Comparison of ENCODE assay signal across 17 cellular contexts in genomic region chr3:186220365-186220764, GRCh38.
DNase-seq lines count a peak whose midpoint lies in the region; ATAC-seq and TF ChIP-seq lines count a peak whose summit lies in the region.
"Had no signal": no experiment of that assay in that cellular context is flagged by ENCODE, and none has a peak within 500 bp of the region (broad histone marks: within the 10 kb centered on the region; RNA-seq: fewer than 3 reads in every experiment).

No MANE protein-coding gene starts in this region.

- POLR2A ChIA-PET in activated CD8-positive, alpha-beta T cell treated with anti-CD3 and anti-CD28 coated beads for 36 hours (lab: Charles Lee): no interaction called here
- POLR2A ChIA-PET in activated CD8-positive, alpha-beta T cell treated with anti-CD3 and anti-CD28 coated beads, Interleukin-2, amount 10 ng/mL, durations not matched to agents 7 days and 5 days (lab: Charles Lee): no interaction called here

- H3K9me3 ChIP-seq in trophoblast cell (ENCODE audit: insufficient read depth, low read depth, low read length): no peaks in the 10 kb centered on the region
- H3K9me3 ChIP-seq: upper lobe of right lung had no signal

- no peak overlapping the region for H2AK5ac ChIP-seq in trophoblast cell (ENCODE audit: low read length)

- no peak overlapping the region for H2BK5ac ChIP-seq in trophoblast cell (ENCODE audit: low read depth, low read length, poor library complexity)

- TF ChIP-seq CTCF in activated CD8-positive, alpha-beta T cell treated with anti-CD3 and anti-CD28 coated beads for 36 hours (IDR thresholded peaks at IDR 0.05): no peak

- H3K4me2 ChIP-seq in trophoblast cell (ENCODE audit: low read length): no peak overlapping the region

- peak; percentile 43 for ATAC-seq in activated CD8-positive, alpha-beta T cell treated with anti-CD3 and anti-CD28 coated beads for 36 hours
- ATAC-seq in activated CD8-positive, alpha-beta T cell treated with anti-CD3 and anti-CD28 coated beads, Interleukin-2, amount 10 ng/mL, durations not matched to agents 7 days and 5 days: no peak
- ATAC-seq: naive thymus-derived CD8-positive, alpha-beta T cell had no signal

- DNase-seq in activated CD8-positive, alpha-beta T cell treated with anti-CD3 and anti-CD28 coated beads for 36 hours: peak; percentile 15
- no peak for DNase-seq in activated CD8-positive, alpha-beta T cell treated with anti-CD3 and anti-CD28 coated beads, Interleukin-2, amount 10 ng/mL, durations not matched to agents 7 days and 5 days
- DNase-seq in M059J (ENCODE audit: low read depth): peak; percentile 98
- peak; percentile 90 to 91 for DNase-seq in trophoblast cell
- DNase-seq in activated effector memory CD4-positive, alpha-beta T cell treated with anti-CD3 and anti-CD28 coated beads, Interleukin-2, amount 50 U/mL, for 16 hours: no peak
- no peak for DNase-seq in COLO829 (ENCODE audit: low spot score)
- no peak for DNase-seq in NCI-H1417 treated with DMSO at 0.1 percent for 48 hours (lab: John Stamatoyannopoulos, UW)
- DNase-seq: ACHN; activated B cell treated with CpG ODN at 0.5 μM for 24 hours; COR-L47; HCEC 1CT; KG1; naive thymus-derived CD8-positive, alpha-beta T cell; stimulated activated CD4-positive, alpha-beta T cell treated with anti-CD3 and anti-CD28 coated beads, Interleukin-4, amount 100 ng/mL, for 24 hours; T-helper 1 cell; upper lobe of right lung had no signal

- no peaks in the 10 kb centered on the region for H3K36me3 ChIP-seq in trophoblast cell (ENCODE audit: control insufficient read depth in 1 of 2, insufficient read depth in 2 of 2, low read length in 2 of 2)
- H3K36me3 ChIP-seq: upper lobe of right lung had no signal

- H3K4ac ChIP-seq in trophoblast cell (ENCODE audit: low read depth, low read length): no peak overlapping the region

- H4K12ac ChIP-seq in trophoblast cell (ENCODE audit: low read depth, low read length): no peak overlapping the region

- CTCF ChIA-PET in activated CD8-positive, alpha-beta T cell treated with anti-CD3 and anti-CD28 coated beads for 36 hours (lab: Charles Lee): interaction anchor here (0.7 to 1.8 kb wide), 5 partner anchors 10 to 397 kb away, joined by 3 to 5 read pairs (median 4); no protein-coding TSS in a partner anchor
- CTCF ChIA-PET in activated CD8-positive, alpha-beta T cell treated with anti-CD3 and anti-CD28 coated beads, Interleukin-2, amount 10 ng/mL, durations not matched to agents 7 days and 5 days (lab: Charles Lee): interaction anchor here (1.2 kb wide), 1 partner anchor 152 kb away, joined by 3 read pairs; no protein-coding TSS in a partner anchor

- WGBS in trophoblast cell (ENCODE audit: extremely low coverage, insufficient coverage, insufficient read length): no CpG with 5 or more reads among the region's 6 CpGs

- no peak overlapping the region for H4K91ac ChIP-seq in trophoblast cell (ENCODE audit: low read depth, low read length)

- H3K36me3 Mint-ChIP-seq in activated CD8-positive, alpha-beta T cell treated with anti-CD3 and anti-CD28 coated beads for 36 hours (ENCODE audit: low read depth): no peaks in the 10 kb centered on the region
- H3K36me3 Mint-ChIP-seq in activated CD8-positive, alpha-beta T cell treated with anti-CD3 and anti-CD28 coated beads, Interleukin-2, amount 10 ng/mL, durations not matched to agents 7 days and 5 days (ENCODE audit: low read depth): no peaks in the 10 kb centered on the region
- H3K36me3 Mint-ChIP-seq: naive thymus-derived CD8-positive, alpha-beta T cell had no signal

- H3K4me1 Mint-ChIP-seq in activated CD8-positive, alpha-beta T cell treated with anti-CD3 and anti-CD28 coated beads for 36 hours (ENCODE audit: low read depth): peaks cover 13% of the 10 kb centered on the region
- H3K4me1 Mint-ChIP-seq in activated CD8-positive, alpha-beta T cell treated with anti-CD3 and anti-CD28 coated beads, Interleukin-2, amount 10 ng/mL, durations not matched to agents 7 days and 5 days (ENCODE audit: low read depth): peaks cover 20% of the 10 kb centered on the region
- H3K4me1 Mint-ChIP-seq: activated B cell treated with CpG ODN at 0.5 μM for 24 hours had no signal

- H3K27me3 ChIP-seq in trophoblast cell (ENCODE audit: insufficient read depth, low read length): no peaks in the 10 kb centered on the region
- H3K27me3 ChIP-seq: upper lobe of right lung had no signal

- no peak overlapping the region for H3K18ac ChIP-seq in trophoblast cell (ENCODE audit: low read length)

- H3K27me3 Mint-ChIP-seq in activated CD8-positive, alpha-beta T cell treated with anti-CD3 and anti-CD28 coated beads for 36 hours: peaks cover 8% of the 10 kb centered on the region
- H3K27me3 Mint-ChIP-seq in activated CD8-positive, alpha-beta T cell treated with anti-CD3 and anti-CD28 coated beads, Interleukin-2, amount 10 ng/mL, durations not matched to agents 7 days and 5 days (ENCODE audit: low read depth): peaks cover 25% of the 10 kb centered on the region
- H3K27me3 Mint-ChIP-seq: activated B cell treated with CpG ODN at 0.5 μM for 24 hours had no signal

- H3K79me1 ChIP-seq in trophoblast cell (ENCODE audit: low read length): no peaks in the 10 kb centered on the region

- no peak overlapping the region for H3K4me3 ChIP-seq in trophoblast cell (ENCODE audit: low read depth, low read length)
- H3K4me3 ChIP-seq: upper lobe of right lung had no signal

- H2BK12ac ChIP-seq in trophoblast cell (ENCODE audit: low read length): no peak overlapping the region

- H3K4me3 Mint-ChIP-seq in activated CD8-positive, alpha-beta T cell treated with anti-CD3 and anti-CD28 coated beads for 36 hours: no peak overlapping the region
- no peak overlapping the region for H3K4me3 Mint-ChIP-seq in activated CD8-positive, alpha-beta T cell treated with anti-CD3 and anti-CD28 coated beads, Interleukin-2, amount 10 ng/mL, durations not matched to agents 7 days and 5 days
- H3K4me3 Mint-ChIP-seq: activated B cell treated with CpG ODN at 0.5 μM for 24 hours; naive thymus-derived CD8-positive, alpha-beta T cell had no signal

- no peak overlapping the region for H3K9ac ChIP-seq in trophoblast cell (ENCODE audit: low read length)

- H3K27ac ChIP-seq in cingulate gyrus (ENCODE audit: low read depth, low read length) (peak overlapping the region; percentile 47), trophoblast cell (ENCODE audit: low read depth, low read length) (no peak overlapping the region)
- H3K27ac ChIP-seq: upper lobe of right lung had no signal

- no peak overlapping the region for H2AFZ ChIP-seq in trophoblast cell (ENCODE audit: insufficient read depth, low read length, poor library complexity)

- H3K9me3 Mint-ChIP-seq in activated CD8-positive, alpha-beta T cell treated with anti-CD3 and anti-CD28 coated beads for 36 hours: no peaks in the 10 kb centered on the region
- no peaks in the 10 kb centered on the region for H3K9me3 Mint-ChIP-seq in activated CD8-positive, alpha-beta T cell treated with anti-CD3 and anti-CD28 coated beads, Interleukin-2, amount 10 ng/mL, durations not matched to agents 7 days and 5 days (ENCODE audit: insufficient read depth)
- H3K9me3 Mint-ChIP-seq: activated B cell treated with CpG ODN at 0.5 μM for 24 hours; naive thymus-derived CD8-positive, alpha-beta T cell had no signal

- H3K14ac ChIP-seq in trophoblast cell (ENCODE audit: low read length): no peak overlapping the region

- no peaks in the 10 kb centered on the region for H3K79me2 ChIP-seq in trophoblast cell (ENCODE audit: control insufficient read depth, insufficient read depth, low read length, poor library complexity)

- no peak overlapping the region for H4K8ac ChIP-seq in trophoblast cell (ENCODE audit: low read depth, low read length)

- no peak overlapping the region for H3K27ac Mint-ChIP-seq in activated CD8-positive, alpha-beta T cell treated with anti-CD3 and anti-CD28 coated beads for 36 hours
- no peak overlapping the region for H3K27ac Mint-ChIP-seq in activated CD8-positive, alpha-beta T cell treated with anti-CD3 and anti-CD28 coated beads, Interleukin-2, amount 10 ng/mL, durations not matched to agents 7 days and 5 days
- H3K27ac Mint-ChIP-seq: activated B cell treated with CpG ODN at 0.5 μM for 24 hours; naive thymus-derived CD8-positive, alpha-beta T cell had no signal

- H3K4me1 ChIP-seq in trophoblast cell (ENCODE audit: control insufficient read depth in 1 of 2, insufficient read depth in 2 of 2, low read length in 2 of 2): no peaks in the 10 kb centered on the region

- no peak overlapping the region for H2BK120ac ChIP-seq in trophoblast cell (ENCODE audit: insufficient read depth, low read length, poor library complexity)

- H3K23ac ChIP-seq in trophoblast cell (ENCODE audit: low read length): no peak overlapping the region

- intact Hi-C loops in activated CD8-positive, alpha-beta T cell treated with anti-CD3 and anti-CD28 coated beads for 36 hours (cut with micrococcal nuclease): no loop called here

Comparison
In these comparisons a context has a peak if more than half of its experiments do, and no peak if none do; other contexts are left out.
1. DNase-seq: peak in activated CD8-positive, alpha-beta T cell treated with anti-CD3 and anti-CD28 coated beads for 36 hours (single experiment), M059J (single experiment) and trophoblast cell (2 of 2); none in activated CD8-positive, alpha-beta T cell treated with anti-CD3 and anti-CD28 coated beads, Interleukin-2, amount 10 ng/mL, durations not matched to agents 7 days and 5 days (single experiment), activated effector memory CD4-positive, alpha-beta T cell treated with anti-CD3 and anti-CD28 coated beads, Interleukin-2, amount 50 U/mL, for 16 hours (single experiment), COLO829 (single experiment) and NCI-H1417 treated with DMSO at 0.1 percent for 48 hours (single experiment).